In the genomic region with DNA sequence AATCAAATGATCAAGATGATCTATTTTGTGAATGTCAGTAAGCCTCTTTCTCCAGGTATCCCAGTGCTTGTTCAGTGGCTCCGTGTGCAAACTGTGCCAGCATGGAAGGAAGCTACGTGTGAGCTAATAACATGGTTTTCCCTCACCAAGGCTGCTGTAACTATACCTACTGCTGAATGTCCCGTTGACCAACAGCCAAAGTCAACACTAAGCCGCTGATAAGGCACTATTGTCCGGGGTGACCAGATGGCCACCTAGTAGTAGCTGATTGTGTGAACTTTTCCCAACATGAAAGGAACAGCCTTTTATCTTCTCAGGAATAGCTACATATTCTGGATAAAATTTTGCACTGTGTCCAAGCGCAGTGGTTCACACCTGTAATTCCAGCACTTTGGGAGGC, we compare ENCODE assay signal across 20 cellular contexts.
"Had no signal": no experiment of that assay in that cellular context is flagged by ENCODE, and none has a peak within 500 bp of the region (broad histone marks: within the 10 kb centered on the region; RNA-seq: fewer than 3 reads in every experiment).

No MANE protein-coding gene starts in this region.

- FAIRE-seq: endometrium, keratinocyte had no signal

- H3K4me3 ChIP-seq: right atrium auricular region, skin epidermis, suprapubic skin, upper lobe of left lung had no signal

- H3K27ac ChIP-seq: right atrium auricular region, skin epidermis, suprapubic skin, upper lobe of left lung had no signal

- H3K36me3 ChIP-seq: right atrium auricular region, suprapubic skin, upper lobe of left lung had no signal

- H3K36me3 Mint-ChIP-seq: activated CD4-positive, alpha-beta memory T cell treated with anti-CD3 and anti-CD28 coated beads for 36 hours; natural killer cell treated with Interleukin-12 subunit alpha and Interleukin-12 subunit beta and Interleukin-15 and Interleukin-18, amount 100 ng/mL, for 72 hours; T-cell had no signal

- H3K9me3 ChIP-seq: right atrium auricular region, suprapubic skin, upper lobe of left lung had no signal

- H3K27ac Mint-ChIP-seq: activated CD4-positive, alpha-beta memory T cell treated with anti-CD3 and anti-CD28 coated beads for 36 hours; natural killer cell treated with Interleukin-12 subunit alpha and Interleukin-12 subunit beta and Interleukin-15 and Interleukin-18, amount 100 ng/mL, for 72 hours; progenitor cell of endocrine pancreas; T-cell had no signal

- DNase-seq: activated CD4-positive, alpha-beta memory T cell treated with anti-CD3 and anti-CD28 coated beads for 36 hours; activated CD4-positive, alpha-beta T cell treated with anti-CD3 and anti-CD28 coated beads for 1 hour; activated effector memory CD4-positive, alpha-beta T cell treated with Interleukin-2 at 50 U/mL for 16 hours; activated naive CD4-positive, alpha-beta T cell treated with anti-CD3 and anti-CD28 coated beads, Interleukin-2, amount 50 U/mL, for 16 hours; activated T-cell treated with anti-CD3 and anti-CD28 coated beads, Interleukin-2, amount 50 U/mL, for 4 hours; left ventricle myocardium superior; mesenchymal stem cell; stimulated activated CD4-positive, alpha-beta T cell treated with anti-CD3 and anti-CD28 coated beads, Interleukin-4, amount 100 ng/mL, for 24 hours; stimulated activated naive CD4-positive, alpha-beta T cell treated with Interleukin-2 at 50 U/mL for 16 hours; T-cell; T-helper 9 cell had no signal

- ATAC-seq: activated T-cell treated with anti-CD3 and anti-CD28 coated beads, Interleukin-2, amount 50 U/mL, for 4 hours; esophagus mucosa; left ventricle myocardium superior; natural killer cell treated with Interleukin-12 subunit alpha and Interleukin-12 subunit beta and Interleukin-15 and Interleukin-18, amount 100 ng/mL, for 72 hours; T-cell had no signal

- H3K9me3 Mint-ChIP-seq: activated CD4-positive, alpha-beta memory T cell treated with anti-CD3 and anti-CD28 coated beads for 36 hours; activated T-cell treated with anti-CD3 and anti-CD28 coated beads, Interleukin-2, amount 50 U/mL, for 4 hours; natural killer cell treated with Interleukin-12 subunit alpha and Interleukin-12 subunit beta and Interleukin-15 and Interleukin-18, amount 100 ng/mL, for 72 hours; T-cell had no signal

- H3K4me3 Mint-ChIP-seq: activated CD4-positive, alpha-beta memory T cell treated with anti-CD3 and anti-CD28 coated beads for 36 hours; activated T-cell treated with anti-CD3 and anti-CD28 coated beads, Interleukin-2, amount 50 U/mL, for 4 hours; natural killer cell treated with Interleukin-12 subunit alpha and Interleukin-12 subunit beta and Interleukin-15 and Interleukin-18, amount 100 ng/mL, for 72 hours; T-cell had no signal

- H3K4me1 ChIP-seq: right atrium auricular region had no signal

- H3K27me3 ChIP-seq: right atrium auricular region, suprapubic skin, upper lobe of left lung had no signal
